In the genomic region with DNA sequence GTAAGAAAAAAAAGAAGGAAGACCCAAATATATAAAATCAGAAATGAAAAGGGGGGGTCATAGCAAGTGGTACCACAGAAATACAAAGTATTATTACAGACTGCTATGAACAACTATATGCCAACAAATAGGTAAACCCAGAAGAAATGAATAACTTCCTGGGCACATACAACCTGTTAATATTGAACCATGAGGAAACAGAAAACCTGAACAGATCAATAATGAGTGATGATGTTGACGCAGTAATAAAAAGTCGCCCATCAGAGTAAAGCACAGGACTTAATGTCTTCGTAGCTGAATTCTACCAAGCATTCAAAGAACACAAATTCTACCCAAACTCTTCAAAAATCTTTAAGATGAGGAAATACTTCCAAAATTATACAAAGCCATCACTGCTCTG, we compare ENCODE assay signal across 8 cellular contexts.
"Had no signal": no experiment of that assay in that cellular context is flagged by ENCODE, and none has a peak within 500 bp of the region (broad histone marks: within the 10 kb centered on the region; RNA-seq: fewer than 3 reads in every experiment).

No MANE protein-coding gene starts in this region.

- DNase-seq: GDM1, GF-D8 had no signal

- H3K4me3 ChIP-seq: GM12878 had no signal

- ATAC-seq: GM12878 had no signal

- FAIRE-seq: G401.6, GM12878, GM12891, GM12892, GM18507, GM19239 had no signal
